ENCODE assay signal across 1 cellular context in genomic region chr12:75483411-75483810, GRCh38.
TF ChIP-seq lines count a peak whose summit lies in the region.

No MANE protein-coding gene starts in this region.

TF ChIP-seq in IMR-90, 13 proteins besides CTCF, POLR2A, EP300 and RAD21 (continued from another document):
- TF ChIP-seq, protein P1, sequence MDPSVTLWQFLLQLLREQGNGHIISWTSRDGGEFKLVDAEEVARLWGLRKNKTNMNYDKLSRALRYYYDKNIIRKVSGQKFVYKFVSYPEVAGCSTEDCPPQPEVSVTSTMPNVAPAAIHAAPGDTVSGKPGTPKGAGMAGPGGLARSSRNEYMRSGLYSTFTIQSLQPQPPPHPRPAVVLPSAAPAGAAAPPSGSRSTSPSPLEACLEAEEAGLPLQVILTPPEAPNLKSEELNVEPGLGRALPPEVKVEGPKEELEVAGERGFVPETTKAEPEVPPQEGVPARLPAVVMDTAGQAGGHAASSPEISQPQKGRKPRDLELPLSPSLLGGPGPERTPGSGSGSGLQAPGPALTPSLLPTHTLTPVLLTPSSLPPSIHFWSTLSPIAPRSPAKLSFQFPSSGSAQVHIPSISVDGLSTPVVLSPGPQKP (IDR thresholded peaks at IDR 0.05; ENCODE audit: borderline replicate concordance, low read depth, low read length): no peak
- TF ChIP-seq CEBPB (IDR thresholded peaks at IDR 0.05; ENCODE audit: low read depth, low read length) (no peak), MAZ (IDR thresholded peaks at IDR 0.05; ENCODE audit: borderline replicate concordance, low read depth, low read length) (no peak), NFE2L2 (IDR thresholded peaks at IDR 0.05; ENCODE audit: low read depth, low read length) (no peak), SMC3 (IDR thresholded peaks at IDR 0.05; ENCODE audit: low read depth, low read length) (no peak), RCOR1 (IDR thresholded peaks at IDR 0.05; ENCODE audit: insufficient replicate concordance, low read length) (no peak), FOS (IDR thresholded peaks at IDR 0.05; ENCODE audit: low read depth, low read length) (no peak), MXI1 (IDR thresholded peaks at IDR 0.05; ENCODE audit: borderline replicate concordance, low read depth, low read length) (no peak), BHLHE40 (IDR thresholded peaks at IDR 0.05; ENCODE audit: low read depth, low read length) (no peak), RFX5 (IDR thresholded peaks at IDR 0.05; ENCODE audit: low read depth, low read length) (no peak), CHD1 (IDR thresholded peaks at IDR 0.05; ENCODE audit: low read depth, low read length) (no peak), MAFK (IDR thresholded peaks at IDR 0.05; ENCODE audit: low read depth, low read length) (no peak)
